ENCODE assay signal across 8 cellular contexts in the genomic region with DNA sequence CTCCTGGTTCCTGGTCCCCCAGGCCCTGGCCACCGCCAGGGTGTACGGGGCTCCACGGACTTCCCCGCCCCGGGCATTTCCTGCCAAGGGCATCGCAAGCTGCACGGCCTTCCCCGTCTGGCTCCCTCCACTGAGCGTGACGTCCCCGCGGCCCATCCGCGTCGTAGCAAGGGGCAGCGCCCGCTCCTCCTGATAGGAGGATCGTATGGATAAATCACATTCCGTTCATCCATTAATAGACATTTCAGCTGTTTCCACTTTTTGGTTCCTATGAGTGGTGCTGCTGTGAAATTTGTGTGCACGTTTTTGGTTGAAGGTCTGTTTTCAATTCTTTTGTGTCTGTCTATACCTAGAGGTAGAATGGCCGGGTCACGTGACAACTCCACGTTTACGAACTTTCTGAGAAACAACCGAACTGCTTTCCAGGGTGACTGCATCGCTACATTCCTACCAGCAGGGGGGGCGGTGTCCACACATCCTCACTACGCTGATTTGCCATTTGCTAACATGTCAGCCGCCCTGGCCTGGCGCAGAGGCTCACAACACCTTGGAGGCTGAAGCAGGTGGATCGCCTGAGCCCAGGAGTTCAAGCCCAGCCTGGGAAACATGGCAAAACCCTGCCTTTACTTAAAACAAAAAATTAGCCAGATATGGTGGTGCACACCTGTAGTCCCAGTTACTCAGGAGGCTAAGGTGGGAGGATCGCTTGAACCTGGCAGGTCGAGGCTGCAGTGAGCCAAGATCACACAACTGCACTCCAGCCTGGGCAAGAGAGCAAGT. TPM values are rescaled to one million over a fixed set of nuclear protein-coding genes. Genes with fewer than 3 reads are reported as not detected.
DNase-seq lines count a peak whose midpoint lies in the region; ATAC-seq and TF ChIP-seq lines count a peak whose summit lies in the region.

No MANE protein-coding gene starts in this region.

- intact Hi-C loops in left ventricle myocardium inferior (cut with micrococcal nuclease) = no loop called here
- intact Hi-C loops in sigmoid colon (cut with DNase I) = no loop called here

- 43 to 56% methylated on average over 33 of the region's 33 CpGs for WGBS in sigmoid colon, 2 donors

- DNase-seq in GM03348 (ENCODE audit: low spot score) (peak; percentile 91), M059J (ENCODE audit: low read depth) (peak; percentile 61), T follicular helper cell (ENCODE audit: low read depth) (peak; percentile 62), left ventricle myocardium inferior (peak; percentile 64), sigmoid colon (no peak)
- DNase-seq in activated naive CD8-positive, alpha-beta T cell treated with anti-CD3 and anti-CD28 coated beads, Interleukin-2, amount 50 U/mL, for 16 hours (ENCODE audit: low read depth, low spot score) = peak; percentile 66

- no peak for TF ChIP-seq POLR2A in sigmoid colon (IDR thresholded peaks at IDR 0.05)

- TF ChIP-seq CTCF in left ventricle myocardium inferior (IDR thresholded peaks at IDR 0.05; ENCODE audit: borderline replicate concordance) (peak; percentile 85), sigmoid colon (IDR thresholded peaks at IDR 0.05) (peak in 3 of 4 experiments; percentile 30 to 48 (median 41))

- ATAC-seq in GM19397 (IDR thresholded peaks at IDR 0.05; ENCODE audit: unreplicated experiment) = no peak
- no peak for ATAC-seq in GM18519 (IDR thresholded peaks at IDR 0.05; ENCODE audit: low FRiP score, unreplicated experiment)

- H3K4me3 ChIP-seq in left ventricle myocardium inferior = peak overlapping the region; percentile 36
- no peak overlapping the region for H3K4me3 ChIP-seq in sigmoid colon

- H3K4me1 ChIP-seq in left ventricle myocardium inferior = peaks cover 12% of the 10 kb centered on the region
- no peaks in the 10 kb centered on the region for H3K4me1 ChIP-seq in sigmoid colon

- H3K27ac ChIP-seq in left ventricle myocardium inferior (replicated peaks) = peak overlapping the region; percentile 26
- H3K27ac ChIP-seq in sigmoid colon = no peak overlapping the region

- no peak for TF ChIP-seq EP300 in sigmoid colon (IDR thresholded peaks at IDR 0.05)

- peaks cover 4% of the 10 kb centered on the region for H3K27me3 ChIP-seq in left ventricle myocardium inferior (ENCODE audit: low read depth)
- H3K27me3 ChIP-seq in sigmoid colon = peaks cover 0 to 34% (median 13%) of the 10 kb centered on the region in 3 donors

- H3K36me3 ChIP-seq in left ventricle myocardium inferior = no peaks in the 10 kb centered on the region
- no peaks in the 10 kb centered on the region for H3K36me3 ChIP-seq in sigmoid colon

- no peaks in the 10 kb centered on the region for H3K9me3 ChIP-seq in left ventricle myocardium inferior (replicated peaks)
- H3K9me3 ChIP-seq in sigmoid colon = no peaks in the 10 kb centered on the region

RNA-seq across cellular contexts. Expression of a gene that starts 37.7 kb away (rescaled TPM):
- total RNA-seq in M059J (2014; rRNA removed; shearing (Covaris generic)) = not detected in 2 replicates
- total RNA-seq in left ventricle myocardium inferior = 2.3 TPM
- 1 to 10 TPM in 2 of 4 donors, under 1 TPM in 1, not detected in 1; 0.95 to 4.2 (median 1.4) TPM for total RNA-seq in sigmoid colon
- under 1 TPM in 1 of 3 donors, not detected in 2; 0.83 TPM for polyA plus RNA-seq in sigmoid colon
